ENCODE assay signal across 28 cellular contexts in the genomic region with DNA sequence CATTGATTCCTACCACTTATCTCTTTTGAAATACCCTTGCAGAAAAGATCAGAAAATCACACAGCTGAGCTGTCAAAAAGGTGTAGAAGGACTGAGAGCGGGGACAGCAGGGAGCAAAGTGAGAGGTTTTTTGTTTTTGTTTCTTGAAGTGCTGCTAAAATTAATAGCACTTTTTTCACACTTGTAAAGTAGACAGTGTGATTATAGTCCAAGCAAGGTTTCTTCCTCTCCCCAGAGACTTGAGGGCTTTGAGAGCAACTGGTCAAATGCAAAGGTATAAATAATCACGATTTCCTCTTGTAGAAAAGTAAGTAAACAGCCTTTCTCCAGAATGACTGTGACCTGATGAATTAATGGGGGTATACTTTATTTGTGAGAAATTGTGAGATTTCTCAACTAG.
DNase-seq lines count a peak whose midpoint lies in the region; ATAC-seq and TF ChIP-seq lines count a peak whose summit lies in the region.
"Had no signal": no experiment of that assay in that cellular context is flagged by ENCODE, and none has a peak within 500 bp of the region (broad histone marks: within the 10 kb centered on the region; RNA-seq: fewer than 3 reads in every experiment).

No MANE protein-coding gene starts in this region.

- H3K9me3 ChIP-seq in stomach (peaks cover 0 to 27% (median 14%) of the 10 kb centered on the region in 4 donors), smooth muscle cell (replicated peaks; ENCODE audit: low read depth) (no peaks in the 10 kb centered on the region)

- H3K4me1 ChIP-seq in stomach: no peaks in the 10 kb centered on the region
- no peaks in the 10 kb centered on the region for H3K4me1 ChIP-seq in smooth muscle cell (ENCODE audit: low read depth)
- H3K4me1 ChIP-seq: Peyer's patch, psoas muscle, sigmoid colon, tibial nerve had no signal

- H2AFZ ChIP-seq in smooth muscle cell (ENCODE audit: low read depth): no peak overlapping the region

- H3K4me3 Mint-ChIP-seq in memory B cell: peak overlapping the region; percentile 40
- H3K4me3 Mint-ChIP-seq: activated CD4-positive, alpha-beta memory T cell treated with anti-CD3 and anti-CD28 coated beads for 36 hours; activated T-cell treated with anti-CD3 and anti-CD28 coated beads, Interleukin-2, amount 50 U/mL, for 72 hours; central memory CD8-positive, alpha-beta T cell; effector memory CD8-positive, alpha-beta T cell; HFFc6; natural killer cell treated with Interleukin-12 subunit alpha and Interleukin-12 subunit beta and Interleukin-15 and Interleukin-18, amount 100 ng/mL, for 72 hours had no signal

- no peaks in the 10 kb centered on the region for H3K27me3 Mint-ChIP-seq in memory B cell
- H3K27me3 Mint-ChIP-seq: activated CD4-positive, alpha-beta memory T cell treated with anti-CD3 and anti-CD28 coated beads for 36 hours; central memory CD8-positive, alpha-beta T cell; effector memory CD8-positive, alpha-beta T cell had no signal

- TF ChIP-seq EP300 in stomach (IDR thresholded peaks at IDR 0.05): no peak

- no peaks in the 10 kb centered on the region for H3K36me3 ChIP-seq in stomach
- no peaks in the 10 kb centered on the region for H3K36me3 ChIP-seq in smooth muscle cell (ENCODE audit: low read depth)
- H3K36me3 ChIP-seq: Peyer's patch, sigmoid colon, tibial nerve had no signal

- peaks cover 35% of the 10 kb centered on the region for H3K4me1 Mint-ChIP-seq in memory B cell
- H3K4me1 Mint-ChIP-seq: central memory CD8-positive, alpha-beta T cell had no signal

- H3K4me3 ChIP-seq in stomach: no peak overlapping the region
- no peak overlapping the region for H3K4me3 ChIP-seq in smooth muscle cell
- H3K4me3 ChIP-seq: lung, mucosa of descending colon, Peyer's patch, psoas muscle, sigmoid colon, tibial nerve had no signal

- ATAC-seq in GM18511 (IDR thresholded peaks at IDR 0.05; ENCODE audit: unreplicated experiment) (peak; percentile 80), GM19372 (IDR thresholded peaks at IDR 0.05; ENCODE audit: low read depth, unreplicated experiment) (peak; percentile 54), HG02885 (IDR thresholded peaks at IDR 0.05; ENCODE audit: poor library complexity, unreplicated experiment) (peak; percentile 60), memory B cell (ENCODE audit: low read depth) (no peak)
- ATAC-seq: activated T-cell treated with anti-CD3 and anti-CD28 coated beads, Interleukin-2, amount 50 U/mL, for 72 hours; effector memory CD8-positive, alpha-beta T cell; mucosa of descending colon; psoas muscle had no signal

- peak overlapping the region; percentile 70 for H3K27ac Mint-ChIP-seq in memory B cell
- H3K27ac Mint-ChIP-seq: activated CD4-positive, alpha-beta memory T cell treated with anti-CD3 and anti-CD28 coated beads for 36 hours; activated T-cell treated with anti-CD3 and anti-CD28 coated beads, Interleukin-2, amount 50 U/mL, for 72 hours; effector memory CD8-positive, alpha-beta T cell; HFFc6; natural killer cell treated with Interleukin-12 subunit alpha and Interleukin-12 subunit beta and Interleukin-15 and Interleukin-18, amount 100 ng/mL, for 72 hours had no signal

- H3K79me2 ChIP-seq in smooth muscle cell (ENCODE audit: low read depth): no peaks in the 10 kb centered on the region

- no peaks in the 10 kb centered on the region for H4K20me1 ChIP-seq in smooth muscle cell (ENCODE audit: low read depth)

- no peak overlapping the region for H3K9ac ChIP-seq in smooth muscle cell (ENCODE audit: low read depth)

- DNase-seq in memory B cell (ENCODE audit: low spot score in 2 of 2): no peak
- DNase-seq in stomach: no peak
- no peak for DNase-seq in smooth muscle cell (lab: John Stamatoyannopoulos, UW; ENCODE audit: unreplicated experiment)
- no peak for DNase-seq in central memory CD4-positive, alpha-beta T cell
- DNase-seq: activated CD4-positive, alpha-beta memory T cell treated with anti-CD3 and anti-CD28 coated beads for 36 hours; activated CD4-positive, alpha-beta T cell treated with anti-CD3 and anti-CD28 coated beads for 1 hour; activated naive CD4-positive, alpha-beta T cell treated with Interleukin-2 at 50 U/mL for 16 hours; activated T-cell treated with anti-CD3 and anti-CD28 coated beads, Interleukin-2, amount 50 U/mL, for 72 hours; effector memory CD8-positive, alpha-beta T cell; erythroblast; HFFc6; hypothalamus; mucosa of descending colon; NCI-H1105 treated with DMSO at 0.1 percent for 48 hours; NCI-H1930; NCI-H226; Peyer's patch; psoas muscle; SHP77; sigmoid colon; stimulated activated CD4-positive, alpha-beta T cell treated with anti-CD3 and anti-CD28 coated beads, Interleukin-4, amount 100 ng/mL, for 1 hour had no signal

- TF ChIP-seq CTCF in stomach (IDR thresholded peaks at IDR 0.05): no peak
- no peak for TF ChIP-seq CTCF in smooth muscle cell (IDR thresholded peaks at IDR 0.05; ENCODE audit: borderline replicate concordance, insufficient read depth, poor library complexity, severe bottlenecking)

- H3F3A ChIP-seq in smooth muscle cell (ENCODE audit: low read depth): no peaks in the 10 kb centered on the region

- TF ChIP-seq POLR2A in stomach (IDR thresholded peaks at IDR 0.05): no peak

- WGBS in stomach, 5 donors: 61 to 70% (median 67%) methylated on average over 2 of the region's 2 CpGs
- 98% methylated on average over 2 of the region's 2 CpGs for WGBS in smooth muscle cell (ENCODE audit: low lambda C conversion rate)

- H3K36me3 Mint-ChIP-seq in memory B cell: peaks cover 8% of the 10 kb centered on the region
- H3K36me3 Mint-ChIP-seq: activated CD4-positive, alpha-beta memory T cell treated with anti-CD3 and anti-CD28 coated beads for 36 hours had no signal

- peaks cover 5% of the 10 kb centered on the region for H3K9me3 Mint-ChIP-seq in memory B cell

- no peak overlapping the region for H3K27ac ChIP-seq in stomach
- H3K27ac ChIP-seq in smooth muscle cell (ENCODE audit: low read depth): no peak overlapping the region
- H3K27ac ChIP-seq: Peyer's patch, psoas muscle, sigmoid colon, tibial nerve had no signal

- H3K4me2 ChIP-seq in smooth muscle cell: no peak overlapping the region

- H3K27me3 ChIP-seq in stomach (no peaks in the 10 kb centered on the region), smooth muscle cell (ENCODE audit: low read depth) (no peaks in the 10 kb centered on the region)
- H3K27me3 ChIP-seq: Peyer's patch, sigmoid colon, tibial nerve had no signal

- intact Hi-C loops in stomach (cut with DNase I; ENCODE audit: low total_unique reads): no loop called here
